10 cellular contexts compared by ENCODE assay signal in genomic region chrX:42943051-42943450, GRCh38.
A peak's percentile ranks its signal among the peaks of the same experiment; 100 is the strongest.
DNase-seq lines count a peak whose midpoint lies in the region; ATAC-seq and TF ChIP-seq lines count a peak whose summit lies in the region.
"Had no signal": no experiment of that assay in that cellular context is flagged by ENCODE, and none has a peak within 500 bp of the region (broad histone marks: within the 10 kb centered on the region; RNA-seq: fewer than 3 reads in every experiment).

No MANE protein-coding gene starts in this region.

- no peaks in the 10 kb centered on the region for H3K27me3 Mint-ChIP-seq in activated T-cell treated with anti-CD3 and anti-CD28 coated beads, Interleukin-2, amount 50 U/mL, for 72 hours (ENCODE audit: low read depth)
- no peaks in the 10 kb centered on the region for H3K27me3 Mint-ChIP-seq in T-helper 2 cell treated with Interferon-gamma antibody and Interleukin-4, amounts not matched to agents 5 μg/mL and 100 μg/mL, for 36 hours (ENCODE audit: low read depth)
- H3K27me3 Mint-ChIP-seq in nephron progenitor cell (ENCODE audit: low read depth, poor library complexity) = peaks cover 13% of the 10 kb centered on the region

- DNase-seq in activated T-cell treated with anti-CD3 and anti-CD28 coated beads, Interleukin-2, amount 50 U/mL, for 72 hours = no peak
- DNase-seq in activated T-cell treated with anti-CD3 and anti-CD28 coated beads for 4 hours = no peak
- DNase-seq in T-helper 2 cell treated with Interferon-gamma antibody and Interleukin-4, amounts not matched to agents 5 μg/mL and 100 μg/mL, for 36 hours (ENCODE audit: low spot score) = no peak
- no peak for DNase-seq in stimulated activated effector memory CD8-positive, alpha-beta T cell treated with anti-CD3 and anti-CD28 coated beads, Interleukin-12 subunit alpha, Interleukin-12 subunit beta, amount 100 ng/mL, for 72 hours (ENCODE audit: low spot score in 2 of 2)
- DNase-seq in nephron progenitor cell = no peak
- DNase-seq in left cardiac atrium = no peak
- DNase-seq: islet precursor cell, right cardiac atrium had no signal

- TF ChIP-seq CTCF in nephron progenitor cell (IDR thresholded peaks at IDR 0.05) = no peak

- peaks cover 89% of the 10 kb centered on the region for H3K4me1 Mint-ChIP-seq in activated T-cell treated with anti-CD3 and anti-CD28 coated beads, Interleukin-2, amount 50 U/mL, for 72 hours (ENCODE audit: low read depth)
- peaks cover 64% of the 10 kb centered on the region for H3K4me1 Mint-ChIP-seq in T-helper 2 cell treated with Interferon-gamma antibody and Interleukin-4, amounts not matched to agents 5 μg/mL and 100 μg/mL, for 36 hours (ENCODE audit: low read depth)
- peaks cover 50% of the 10 kb centered on the region for H3K4me1 Mint-ChIP-seq in stimulated activated effector memory CD8-positive, alpha-beta T cell treated with anti-CD3 and anti-CD28 coated beads, Interleukin-12 subunit alpha, Interleukin-12 subunit beta, amount 100 ng/mL, for 72 hours
- H3K4me1 Mint-ChIP-seq in nephron progenitor cell = no peaks in the 10 kb centered on the region

- peaks cover 0 to 3% of the 10 kb centered on the region in 2 donors for H3K9me3 Mint-ChIP-seq in activated T-cell treated with anti-CD3 and anti-CD28 coated beads, Interleukin-2, amount 50 U/mL, for 72 hours
- peaks cover 8% of the 10 kb centered on the region for H3K9me3 Mint-ChIP-seq in T-helper 2 cell treated with Interferon-gamma antibody and Interleukin-4, amounts not matched to agents 5 μg/mL and 100 μg/mL, for 36 hours
- H3K9me3 Mint-ChIP-seq in stimulated activated effector memory CD8-positive, alpha-beta T cell treated with anti-CD3 and anti-CD28 coated beads, Interleukin-12 subunit alpha, Interleukin-12 subunit beta, amount 100 ng/mL, for 72 hours = peaks cover 7% of the 10 kb centered on the region
- peaks cover 15% of the 10 kb centered on the region for H3K9me3 Mint-ChIP-seq in nephron progenitor cell

- peak; percentile 15 to 26 for ATAC-seq in activated T-cell treated with anti-CD3 and anti-CD28 coated beads, Interleukin-2, amount 50 U/mL, for 72 hours (replicated peaks in 1 of 2)
- ATAC-seq in HG02973 (IDR thresholded peaks at IDR 0.05; ENCODE audit: unreplicated experiment) (peak; percentile 23), SK-N-SH treated with all-trans-retinoic acid at 6 μM for 48 hours (no peak), left cardiac atrium (no peak)
- no peak for ATAC-seq in stimulated activated effector memory CD8-positive, alpha-beta T cell treated with anti-CD3 and anti-CD28 coated beads, Interleukin-12 subunit alpha, Interleukin-12 subunit beta, amount 100 ng/mL, for 72 hours
- ATAC-seq: right cardiac atrium had no signal

- H3K4me3 Mint-ChIP-seq in activated T-cell treated with anti-CD3 and anti-CD28 coated beads, Interleukin-2, amount 50 U/mL, for 72 hours = peak overlapping the region; percentile 46 to 78
- H3K4me3 Mint-ChIP-seq in T-helper 2 cell treated with Interferon-gamma antibody and Interleukin-4, amounts not matched to agents 5 μg/mL and 100 μg/mL, for 36 hours = peak overlapping the region; percentile 63
- peak overlapping the region; percentile 74 for H3K4me3 Mint-ChIP-seq in stimulated activated effector memory CD8-positive, alpha-beta T cell treated with anti-CD3 and anti-CD28 coated beads, Interleukin-12 subunit alpha, Interleukin-12 subunit beta, amount 100 ng/mL, for 72 hours
- no peak overlapping the region for H3K4me3 Mint-ChIP-seq in nephron progenitor cell

- H3K27ac Mint-ChIP-seq in activated T-cell treated with anti-CD3 and anti-CD28 coated beads, Interleukin-2, amount 50 U/mL, for 72 hours = peak overlapping the region; percentile 99
- peak overlapping the region; percentile 89 for H3K27ac Mint-ChIP-seq in T-helper 2 cell treated with Interferon-gamma antibody and Interleukin-4, amounts not matched to agents 5 μg/mL and 100 μg/mL, for 36 hours
- H3K27ac Mint-ChIP-seq in stimulated activated effector memory CD8-positive, alpha-beta T cell treated with anti-CD3 and anti-CD28 coated beads, Interleukin-12 subunit alpha, Interleukin-12 subunit beta, amount 100 ng/mL, for 72 hours = peak overlapping the region; percentile 95
- no peak overlapping the region for H3K27ac Mint-ChIP-seq in nephron progenitor cell

- intact Hi-C loops in left cardiac atrium (cut with DNase I) = no loop called here

- peaks cover 3 to 16% of the 10 kb centered on the region in 2 donors for H3K36me3 Mint-ChIP-seq in activated T-cell treated with anti-CD3 and anti-CD28 coated beads, Interleukin-2, amount 50 U/mL, for 72 hours (ENCODE audit: insufficient read depth in 2 of 2)
- peaks cover 26% of the 10 kb centered on the region for H3K36me3 Mint-ChIP-seq in T-helper 2 cell treated with Interferon-gamma antibody and Interleukin-4, amounts not matched to agents 5 μg/mL and 100 μg/mL, for 36 hours (ENCODE audit: low read depth)
- peaks cover 7% of the 10 kb centered on the region for H3K36me3 Mint-ChIP-seq in stimulated activated effector memory CD8-positive, alpha-beta T cell treated with anti-CD3 and anti-CD28 coated beads, Interleukin-12 subunit alpha, Interleukin-12 subunit beta, amount 100 ng/mL, for 72 hours
- peaks cover 8% of the 10 kb centered on the region for H3K36me3 Mint-ChIP-seq in nephron progenitor cell (ENCODE audit: low read depth)

TF ChIP-seq in SK-N-SH treated with all-trans-retinoic acid at 6 μM for 48 hours, 23 proteins besides CTCF, POLR2A, EP300 and RAD21:
- TF ChIP-seq GLIS3 (CRISPR knock-in tag; IDR thresholded peaks at IDR 0.05) = no peak

Comparison
In these comparisons a context has a peak if more than half of its experiments do, and no peak if none do; other contexts are left out.
1. ATAC-seq: peak in activated T-cell treated with anti-CD3 and anti-CD28 coated beads, Interleukin-2, amount 50 U/mL, for 72 hours (2 of 2) and HG02973 (single experiment); none in stimulated activated effector memory CD8-positive, alpha-beta T cell treated with anti-CD3 and anti-CD28 coated beads, Interleukin-12 subunit alpha, Interleukin-12 subunit beta, amount 100 ng/mL, for 72 hours (single experiment), SK-N-SH treated with all-trans-retinoic acid at 6 μM for 48 hours (single experiment) and left cardiac atrium (0 of 2).